Comparison of ENCODE assay signal across 15 cellular contexts in the genomic region with DNA sequence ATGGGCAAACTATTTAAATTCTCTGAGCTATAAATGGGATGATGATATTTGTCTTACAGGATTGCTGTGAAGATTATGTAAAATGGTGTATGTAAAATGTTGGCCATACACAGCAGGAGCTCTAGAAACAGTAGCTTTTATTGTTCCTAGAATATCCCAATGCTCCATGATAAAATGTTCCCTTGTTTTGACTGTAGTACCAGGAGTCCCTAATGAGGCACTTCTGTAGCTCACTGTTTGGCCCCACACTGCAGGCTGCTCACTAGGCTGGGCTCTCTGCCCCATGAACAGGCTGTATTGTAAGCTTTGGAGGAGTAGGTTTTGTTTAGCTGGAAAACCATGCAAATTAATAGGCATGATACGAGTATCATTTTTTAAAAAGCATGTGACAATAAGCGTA. TPM values are rescaled to one million over a fixed set of nuclear protein-coding genes. Genes with fewer than 3 reads are reported as not detected.
"Had no signal": no experiment of that assay in that cellular context is flagged by ENCODE, and none has a peak within 500 bp of the region (broad histone marks: within the 10 kb centered on the region; RNA-seq: fewer than 3 reads in every experiment).

No MANE protein-coding gene starts in this region.

- DNase-seq: activated CD4-positive, alpha-beta T cell treated with anti-CD3 and anti-CD28 coated beads for 1 hour; activated CD4-positive, alpha-beta T cell treated with anti-CD3 and anti-CD28 coated beads, Interleukin-2, amount 50 U/mL, for 48 hours; activated naive CD4-positive, alpha-beta T cell treated with Interleukin-2 at 50 U/mL for 16 hours; activated naive CD8-positive, alpha-beta T cell treated with anti-CD3 and anti-CD28 coated beads, Interleukin-2, amount 50 U/mL, for 24 hours; left ventricle myocardium superior; mesendoderm; psoas muscle; stimulated activated CD4-positive, alpha-beta T cell treated with anti-CD3 and anti-CD28 coated beads, Interleukin-1b, Interleukin-23, amount 100 ng/mL, for 48 hours; T-helper 9 cell; tibial artery; uterus had no signal

- ATAC-seq: activated naive CD8-positive, alpha-beta T cell treated with anti-CD3 and anti-CD28 coated beads, Interleukin-2, amount 50 U/mL, for 24 hours; activated T-helper 17 cell treated with anti-CD3 and anti-CD28 coated beads, Interleukin-2, amount 50 U/mL, for 72 hours; left ventricle myocardium superior; psoas muscle had no signal

RNA-seq across cellular contexts. Expression of gene FGA, which starts 3.3 kb away (rescaled TPM):
- total RNA-seq: activated T-helper 17 cell treated with anti-CD3 and anti-CD28 coated beads, Interleukin-2, amount 50 U/mL, for 72 hours; kidney epithelial cell; left ventricle myocardium superior; omental fat pad had no signal
- polyA plus RNA-seq: esophagus, psoas muscle had no signal

RNA-seq across cellular contexts. Expression of gene FGG, which starts 18.6 kb away (rescaled TPM):
- total RNA-seq: activated T-helper 17 cell treated with anti-CD3 and anti-CD28 coated beads, Interleukin-2, amount 50 U/mL, for 72 hours; kidney epithelial cell; left ventricle myocardium superior had no signal
- polyA plus RNA-seq: esophagus had no signal

RNA-seq across cellular contexts. Expression of gene FGB, which starts 31.1 kb away (rescaled TPM):
- total RNA-seq: activated T-helper 17 cell treated with anti-CD3 and anti-CD28 coated beads, Interleukin-2, amount 50 U/mL, for 72 hours; left ventricle myocardium superior; omental fat pad had no signal
- polyA plus RNA-seq: esophagus, psoas muscle had no signal
